ENCODE assay signal across 18 cellular contexts in the genomic region with DNA sequence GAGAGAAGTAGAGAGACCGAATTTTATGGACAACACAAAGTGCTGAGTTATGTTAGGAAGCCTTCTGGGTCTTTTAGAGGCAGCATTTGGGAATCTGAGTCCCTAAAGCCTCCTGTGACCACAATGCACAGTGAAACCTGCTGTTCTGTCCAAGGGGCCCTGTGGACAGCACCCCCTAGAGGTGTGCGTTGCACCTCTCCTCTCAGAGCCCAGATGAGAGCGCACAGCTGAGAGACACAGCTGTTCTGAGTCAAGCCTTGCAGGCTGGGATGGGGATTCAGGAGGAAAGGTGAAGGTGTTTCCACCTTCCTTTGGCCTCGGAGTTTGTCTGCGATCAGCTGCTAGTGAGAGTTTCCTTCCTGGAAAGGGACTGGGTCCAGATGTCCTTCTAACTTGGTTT. TPM values are rescaled to one million over a fixed set of nuclear protein-coding genes. Genes with fewer than 3 reads are reported as not detected.
A peak's percentile ranks its signal among the peaks of the same experiment; 100 is the strongest.
DNase-seq lines count a peak whose midpoint lies in the region; ATAC-seq and TF ChIP-seq lines count a peak whose summit lies in the region.
"Had no signal": no experiment of that assay in that cellular context is flagged by ENCODE, and none has a peak within 500 bp of the region (broad histone marks: within the 10 kb centered on the region; RNA-seq: fewer than 3 reads in every experiment).

No MANE protein-coding gene starts in this region.

- CTCF ChIA-PET in Calu3 (lab: Charles Lee): interaction anchor here (0.5 kb wide), 1 partner anchor 937 kb away, joined by 3 read pairs; no protein-coding TSS in a partner anchor

- no peaks in the 10 kb centered on the region for H3K9me3 Mint-ChIP-seq in Calu3 (ENCODE audit: low read depth, unreplicated experiment)
- H3K9me3 Mint-ChIP-seq: stimulated activated naive B cell treated with anti-CD40 and anti-IgM and Interleukin-4, amounts not matched to agents 10 μg/mL and 1 μg/mL and 100 μg/mL, for 72 hours had no signal

- H4K5ac ChIP-seq in mesendoderm (ENCODE audit: low read length): no peak overlapping the region

- H3K4me3 ChIP-seq in HFF-Myc (replicated peaks; ENCODE audit: low read depth, low read length): no peak overlapping the region
- no peak overlapping the region for H3K4me3 ChIP-seq in WERI-Rb-1 (ENCODE audit: low read depth, low read length)
- H3K4me3 ChIP-seq in mesendoderm (ENCODE audit: low read length): no peak overlapping the region
- H3K4me3 ChIP-seq: colonic mucosa had no signal

- H3K27me3 Mint-ChIP-seq in Calu3 (ENCODE audit: unreplicated experiment): no peaks in the 10 kb centered on the region

- DNase-seq in Calu3 (no peak), HFF-Myc (ENCODE audit: extremely low read depth, low read depth) (no peak), WERI-Rb-1 (no peak), mesendoderm (peak; percentile 53), retina (no peak)
- DNase-seq in stimulated activated naive CD8-positive, alpha-beta T cell treated with anti-CD3 and anti-CD28 coated beads, Interleukin-15, Interleukin-2, amounts not matched to agents 100 U/mL and 50 U/mL, for 24 hours: no peak
- DNase-seq: colonic mucosa; left ventricle myocardium superior; NCI-H774; stimulated activated CD4-positive, alpha-beta T cell treated with anti-CD3 and anti-CD28 coated beads, Interleukin-1b, Interleukin-23, amount 100 ng/mL, for 48 hours; stimulated activated naive B cell treated with anti-CD40 and anti-IgM and Interleukin-4, amounts not matched to agents 10 μg/mL and 1 μg/mL and 100 μg/mL, for 72 hours; T-helper 2 cell had no signal

- TF ChIP-seq CTCF in Calu3 (IDR thresholded peaks at IDR 0.05; ENCODE audit: unreplicated experiment) (peak; percentile 20), HFF-Myc (IDR thresholded peaks at IDR 0.05; ENCODE audit: low read depth, low read length, missing control alignments) (peak; percentile 52), WERI-Rb-1 (IDR thresholded peaks at IDR 0.05; ENCODE audit: low read depth, low read length) (peak; percentile 54)

- H3K4me1 ChIP-seq in mesendoderm (ENCODE audit: control insufficient read depth, low read depth, low read length): no peaks in the 10 kb centered on the region

- H3K27ac ChIP-seq in WERI-Rb-1 (no peak overlapping the region), mesendoderm (ENCODE audit: low read depth, low read length) (no peak overlapping the region)
- H3K27ac ChIP-seq: colonic mucosa, parathyroid adenoma had no signal

- no peak overlapping the region for H4K8ac ChIP-seq in mesendoderm (ENCODE audit: low read depth, low read length)

- no peak overlapping the region for H2BK120ac ChIP-seq in mesendoderm (ENCODE audit: low read depth, low read length)

- no peak overlapping the region for H2BK15ac ChIP-seq in mesendoderm (replicated peaks; ENCODE audit: low read depth)

- H3K9ac ChIP-seq in mesendoderm (ENCODE audit: low read length): no peak overlapping the region
- H3K9ac ChIP-seq: parathyroid adenoma had no signal

- H3K9me3 ChIP-seq in WERI-Rb-1 (ENCODE audit: severe bottlenecking): no peaks in the 10 kb centered on the region
- H3K9me3 ChIP-seq: colonic mucosa had no signal

- H3K4ac ChIP-seq in mesendoderm (ENCODE audit: low read depth, low read length): no peak overlapping the region

- no peaks in the 10 kb centered on the region for H3K27me3 ChIP-seq in WERI-Rb-1 (ENCODE audit: insufficient read depth, low read depth, severe bottlenecking)
- no peaks in the 10 kb centered on the region for H3K27me3 ChIP-seq in mesendoderm (ENCODE audit: insufficient read depth, low read length, poor library complexity)
- H3K27me3 ChIP-seq: colonic mucosa had no signal

- intact Hi-C loops in Calu3 (cut with micrococcal nuclease; ENCODE audit: unreplicated experiment): no loop called here

- no peaks in the 10 kb centered on the region for H3K79me1 ChIP-seq in mesendoderm (ENCODE audit: low read length)

- H3K36me3 Mint-ChIP-seq in Calu3 (ENCODE audit: insufficient read depth, unreplicated experiment): no peaks in the 10 kb centered on the region
- H3K36me3 Mint-ChIP-seq: stimulated activated naive B cell treated with anti-CD40 and anti-IgM and Interleukin-4, amounts not matched to agents 10 μg/mL and 1 μg/mL and 100 μg/mL, for 72 hours had no signal

- no peak overlapping the region for H2AK5ac ChIP-seq in mesendoderm (ENCODE audit: low read length)

- H3K79me2 ChIP-seq in mesendoderm (ENCODE audit: control insufficient read depth, insufficient read depth, low read length): no peaks in the 10 kb centered on the region
- H3K79me2 ChIP-seq: parathyroid adenoma had no signal

- H3K36me3 ChIP-seq in WERI-Rb-1 (no peaks in the 10 kb centered on the region), mesendoderm (ENCODE audit: control insufficient read depth, insufficient read depth, low read length) (no peaks in the 10 kb centered on the region)
- H3K36me3 ChIP-seq: colonic mucosa had no signal

- H3K4me1 Mint-ChIP-seq in Calu3 (ENCODE audit: low read depth, unreplicated experiment): no peaks in the 10 kb centered on the region

- no TSS peak for BruUV-seq in Calu3 (replicated peaks; lab: Mats Ljungman, UMichigan)

- WGBS in mesendoderm (ENCODE audit: extremely low coverage, insufficient coverage, low lambda C conversion rate): no CpG with 5 or more reads among the region's 5 CpGs

- no peak overlapping the region for H3K56ac ChIP-seq in mesendoderm (ENCODE audit: low read length)

- no peak overlapping the region for H3K23ac ChIP-seq in mesendoderm (ENCODE audit: low read length)

- ATAC-seq in stimulated activated naive CD8-positive, alpha-beta T cell treated with anti-CD3 and anti-CD28 coated beads, Interleukin-15, Interleukin-2, amounts not matched to agents 100 U/mL and 50 U/mL, for 24 hours: no peak
- no peak for ATAC-seq in HG03097 (IDR thresholded peaks at IDR 0.05; ENCODE audit: low FRiP score, unreplicated experiment)
- ATAC-seq in GM21423 (IDR thresholded peaks at IDR 0.05; ENCODE audit: unreplicated experiment): no peak
- ATAC-seq: left ventricle myocardium superior had no signal

- H3K4me3 Mint-ChIP-seq in Calu3 (ENCODE audit: low read depth, unreplicated experiment): no peak overlapping the region
- H3K4me3 Mint-ChIP-seq: activated naive CD8-positive, alpha-beta T cell; stimulated activated naive B cell treated with anti-CD40 and anti-IgM and Interleukin-4, amounts not matched to agents 10 μg/mL and 1 μg/mL and 100 μg/mL, for 72 hours had no signal

- no peak overlapping the region for H3K18ac ChIP-seq in mesendoderm (ENCODE audit: low read length)

- H2BK5ac ChIP-seq in mesendoderm (ENCODE audit: low read length): no peak overlapping the region

- H3K27ac Mint-ChIP-seq in Calu3 (ENCODE audit: unreplicated experiment): no peak overlapping the region
- H3K27ac Mint-ChIP-seq: activated naive CD8-positive, alpha-beta T cell; stimulated activated naive B cell treated with anti-CD40 and anti-IgM and Interleukin-4, amounts not matched to agents 10 μg/mL and 1 μg/mL and 100 μg/mL, for 72 hours had no signal

- H3K4me2 ChIP-seq in mesendoderm (ENCODE audit: low read length): no peak overlapping the region

RNA-seq across cellular contexts. Expression of a gene that starts 13.0 kb away (rescaled TPM):
- 0.12 and 0.19 TPM in 2 replicates for total RNA-seq in Calu3 (2022)
- polyA plus RNA-seq in mesendoderm (2013, experiment 1 of 2): not detected
- not detected for polyA plus RNA-seq in mesendoderm (2013, experiment 2 of 2)
- total RNA-seq: MCF 10A had no signal

RNA-seq across cellular contexts. Expression of a gene that starts 46.3 kb away (rescaled TPM):
- total RNA-seq in Calu3 (2022): 2.9 and 12.5 TPM in 2 replicates
- not detected for polyA plus RNA-seq in mesendoderm (2013, experiment 1 of 2)
- polyA plus RNA-seq in mesendoderm (2013, experiment 2 of 2): not detected
- total RNA-seq: frontal cortex, MCF 10A had no signal

RNA-seq across cellular contexts. Expression of a gene that starts 49.0 kb away (rescaled TPM):
- total RNA-seq in Calu3 (2022): not detected in 2 replicates
- 0.74 TPM for polyA plus RNA-seq in mesendoderm (2013, experiment 1 of 2)
- polyA plus RNA-seq in mesendoderm (2013, experiment 2 of 2): 0.84 TPM
- total RNA-seq: frontal cortex, left ventricle myocardium superior, MCF 10A had no signal
